In genomic region chr3:43286115-43286885, GRCh38 we compare ENCODE assay signal across 8 cellular contexts. TPM values are rescaled to one million over a fixed set of nuclear protein-coding genes. Genes with fewer than 3 reads are reported as not detected.
A peak's percentile ranks its signal among the peaks of the same experiment; 100 is the strongest.
DNase-seq lines count a peak whose midpoint lies in the region; ATAC-seq and TF ChIP-seq lines count a peak whose summit lies in the region.

Gene SNRK, plus strand, starts transcription at chr3:43286540. Its CDS starts 16,664 bp downstream, at chr3:43303204.

- H3F3A ChIP-seq in GM23248 (ENCODE audit: insufficient read depth): no peaks in the 10 kb centered on the region; the same call in 1 of the 2 replicates

- no peaks in the 10 kb centered on the region for H3K27me3 Mint-ChIP-seq in activated naive CD8-positive, alpha-beta T cell treated with anti-CD3 and anti-CD28 coated beads, Interleukin-2, amount 50 U/mL, for 24 hours
- H3K27me3 Mint-ChIP-seq in type B pancreatic cell: no peaks in the 10 kb centered on the region

- H3K36me3 Mint-ChIP-seq in activated naive CD8-positive, alpha-beta T cell treated with anti-CD3 and anti-CD28 coated beads, Interleukin-2, amount 50 U/mL, for 24 hours (ENCODE audit: low read depth): peaks cover 7% of the 10 kb centered on the region
- H3K36me3 Mint-ChIP-seq in type B pancreatic cell: peaks cover 5% of the 10 kb centered on the region

- H3K9me2 ChIP-seq in GM23248 (ENCODE audit: insufficient read depth): no peaks in the 10 kb centered on the region

- H3K27ac Mint-ChIP-seq in activated naive CD8-positive, alpha-beta T cell treated with anti-CD3 and anti-CD28 coated beads, Interleukin-2, amount 50 U/mL, for 24 hours: peak within 1 kb of the TSS; percentile 97
- H3K27ac Mint-ChIP-seq in type B pancreatic cell: peak within 1 kb of the TSS; percentile 98

- DNase-seq in GF-D8 (lab: John Stamatoyannopoulos, UW): peak; percentile 21
- peak; percentile 86 for DNase-seq in GM23248
- peak; percentile 68 for DNase-seq in SW480 (ENCODE audit: low spot score)
- peak; percentile 97 for DNase-seq in activated naive CD8-positive, alpha-beta T cell treated with anti-CD3 and anti-CD28 coated beads, Interleukin-2, amount 50 U/mL, for 24 hours
- peak; percentile 98 for DNase-seq in cardiac septum (ENCODE audit: low spot score)
- peak; percentile 88 to 99 (median 92) for DNase-seq in posterior cingulate gyrus
- peak; percentile 94 for DNase-seq in type B pancreatic cell (ENCODE audit: extremely low spot score, unreplicated experiment)

- H3K9ac ChIP-seq in GM23248: peak within 1 kb of the TSS; percentile 85

- peaks cover 48% of the 10 kb centered on the region for H3K4me1 Mint-ChIP-seq in activated naive CD8-positive, alpha-beta T cell treated with anti-CD3 and anti-CD28 coated beads, Interleukin-2, amount 50 U/mL, for 24 hours
- H3K4me1 Mint-ChIP-seq in type B pancreatic cell (ENCODE audit: unreplicated experiment): peaks cover 34% of the 10 kb centered on the region

- peak within 1 kb of the TSS; percentile 63 for H3K27ac ChIP-seq in GM23248

- H3K4me3 Mint-ChIP-seq in activated naive CD8-positive, alpha-beta T cell treated with anti-CD3 and anti-CD28 coated beads, Interleukin-2, amount 50 U/mL, for 24 hours: peak within 1 kb of the TSS; percentile 91
- H3K4me3 Mint-ChIP-seq in type B pancreatic cell: peak within 1 kb of the TSS; percentile 97

- peaks cover 10% of the 10 kb centered on the region for H3K27me3 ChIP-seq in GM23248 (replicated peaks; ENCODE audit: insufficient read depth)

- H3K4me2 ChIP-seq in GM23248 (ENCODE audit: unreplicated experiment): peak within 1 kb of the TSS; percentile 95

- intact Hi-C loops in cardiac septum (cut with DNase I) (loop anchor here (1.0 to 10.0 kb wide), 6 partner anchors 31 to 211 kb away; partner anchors contain the start of gene POMGNT2), posterior cingulate gyrus (cut with DNase I) (loop anchor here (5.0 kb wide), 1 partner anchor 124 kb away; no protein-coding TSS in a partner anchor)

- H3K36me3 ChIP-seq in GM23248 (ENCODE audit: low read depth): no peaks in the 10 kb centered on the region

- no peaks in the 10 kb centered on the region for H4K20me1 ChIP-seq in GM23248 (ENCODE audit: insufficient read depth)

- WGBS in GM23248 (ENCODE audit: low coverage in 1 of 2, low lambda C conversion rate in 2 of 2, missing lambda C conversion rate in 2 of 2), 2 experiments: 1% methylated on average over 55 to 93 of the region's 99 CpGs

- in situ Hi-C loops in GM23248 (cut with MboI): no loop called here

- peak within 1 kb of the TSS; percentile 87 for H2AFZ ChIP-seq in GM23248

- peak within 1 kb of the TSS; percentile 90 for H3K4me3 ChIP-seq in GM23248

- H3K4me1 ChIP-seq in GM23248 (ENCODE audit: insufficient read depth): peaks cover 23% of the 10 kb centered on the region

- H3K9me3 Mint-ChIP-seq in activated naive CD8-positive, alpha-beta T cell treated with anti-CD3 and anti-CD28 coated beads, Interleukin-2, amount 50 U/mL, for 24 hours: no peaks in the 10 kb centered on the region
- H3K9me3 Mint-ChIP-seq in type B pancreatic cell: no peaks in the 10 kb centered on the region

- H3K79me2 ChIP-seq in GM23248 (ENCODE audit: insufficient read depth): peaks cover 45% of the 10 kb centered on the region

- H3K9me3 ChIP-seq in GM23248 (ENCODE audit: low read depth): no peaks in the 10 kb centered on the region

- peak; percentile 72 for ATAC-seq in activated naive CD8-positive, alpha-beta T cell treated with anti-CD3 and anti-CD28 coated beads, Interleukin-2, amount 50 U/mL, for 24 hours

- TF ChIP-seq CTCF in LNCAP (IDR thresholded peaks at IDR 0.05) (peak; percentile 14; the same call in 1 of the 2 replicates), type B pancreatic cell (conservative IDR thresholded peaks at IDR 0.05) (peak; percentile 64)

RNA-seq across cellular contexts. Expression of gene SNRK, which starts in this region (rescaled TPM):
- 11.6 and 15.0 TPM in 2 replicates for total RNA-seq in GM23248 (2014; rRNA removed; shearing (Covaris generic))
- polyA plus RNA-seq in GM23248 (2016; fragmentation: Nextera tagmentation; extraction: Ambion mirVana): 5.0 and 6.4 TPM in 2 replicates
- 25.1 TPM for total RNA-seq in cardiac septum
- total RNA-seq in type B pancreatic cell (ENCODE audit: low replicate concordance): 17.6 and 23.6 TPM in 2 replicates

Comparison
In these comparisons a context has a peak if more than half of its experiments do, and no peak if none do; other contexts are left out.
1. Peak in every context shown above with its lines: DNase-seq, ATAC-seq, H3K4me3 ChIP-seq and H3K27ac ChIP-seq.
2. DNase-seq: peak in every context shown above with its lines; median percentile 98 in cardiac septum; 97 in activated naive CD8-positive, alpha-beta T cell treated with anti-CD3 and anti-CD28 coated beads, Interleukin-2, amount 50 U/mL, for 24 hours; 94 in type B pancreatic cell; 92 in posterior cingulate gyrus; 86 in GM23248; 68 in SW480; 21 in GF-D8.